ENCODE assay signal across 32 cellular contexts in the genomic region with DNA sequence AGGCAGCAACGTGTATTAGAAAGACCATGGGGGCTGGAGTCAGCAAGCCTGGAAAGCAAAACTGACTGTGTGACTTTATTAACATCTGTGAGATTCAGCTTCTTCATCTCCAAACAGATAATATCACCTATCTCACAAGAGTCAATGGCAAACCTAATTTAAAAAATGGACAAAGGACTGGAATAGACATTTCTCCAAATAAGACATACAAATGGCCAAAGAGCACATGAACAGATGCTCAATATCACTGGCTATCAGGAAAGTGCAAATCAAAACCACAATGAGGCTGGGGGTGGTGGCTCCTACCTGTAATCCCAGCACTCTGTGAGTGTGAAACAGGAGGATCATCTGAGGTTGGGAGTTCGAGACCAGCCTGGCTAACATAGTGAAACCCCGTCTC.
"Had no signal": no experiment of that assay in that cellular context is flagged by ENCODE, and none has a peak within 500 bp of the region (broad histone marks: within the 10 kb centered on the region; RNA-seq: fewer than 3 reads in every experiment).

No MANE protein-coding gene starts in this region.

- H3K9me3 ChIP-seq: adrenal gland, ascending aorta had no signal

- H3K27me3 ChIP-seq: adrenal gland, ascending aorta, body of pancreas, brain microvascular endothelial cell, breast epithelium, cardiac muscle cell had no signal

- ATAC-seq: activated naive CD4-positive, alpha-beta T cell treated with anti-CD3 and anti-CD28 coated beads, Interleukin-2, amount 50 U/mL, for 72 hours; activated naive CD8-positive, alpha-beta T cell treated with anti-CD3 and anti-CD28 coated beads, Interleukin-2, amount 50 U/mL, for 24 hours; activated T-cell treated with anti-CD3 and anti-CD28 coated beads, Interleukin-2, amount 50 U/mL, for 4 hours; activated T-cell treated with anti-CD3 and anti-CD28 coated beads, Interleukin-2, amount 50 U/mL, for 72 hours; activated T-helper 17 cell treated with anti-CD3 and anti-CD28 coated beads, Interleukin-2, amount 50 U/mL, for 72 hours; body of pancreas had no signal

- H3K4me1 ChIP-seq: adrenal gland, ascending aorta, body of pancreas, breast epithelium had no signal

- H3K36me3 ChIP-seq: adrenal gland, ascending aorta, brain microvascular endothelial cell, breast epithelium, cardiac muscle cell had no signal

- H3K4me3 ChIP-seq: adrenal gland, ascending aorta, body of pancreas, breast epithelium, cardiac muscle cell had no signal

- DNase-seq: activated effector memory CD4-positive, alpha-beta T cell treated with anti-CD3 and anti-CD28 coated beads, Interleukin-2, amount 50 U/mL, for 16 hours; activated effector memory CD4-positive, alpha-beta T cell treated with Interleukin-2 at 50 U/mL for 16 hours; activated gamma-delta T cell; activated gamma-delta T cell treated with Interleukin-2 at 50 U/mL for 16 hours; activated naive CD4-positive, alpha-beta T cell; activated naive CD4-positive, alpha-beta T cell treated with anti-CD3 and anti-CD28 coated beads for 36 hours; activated naive CD4-positive, alpha-beta T cell treated with anti-CD3 and anti-CD28 coated beads, Interleukin-2, amount 10 ng/mL, durations not matched to agents 7 days and 5 days; activated naive CD4-positive, alpha-beta T cell treated with anti-CD3 and anti-CD28 coated beads, Interleukin-2, amount 50 U/mL, for 16 hours; activated naive CD4-positive, alpha-beta T cell treated with Interleukin-2 at 50 U/mL for 16 hours; activated naive CD8-positive, alpha-beta T cell treated with anti-CD3 and anti-CD28 coated beads for 36 hours; activated naive CD8-positive, alpha-beta T cell treated with anti-CD3 and anti-CD28 coated beads, Interleukin-2, amount 10 ng/mL, durations not matched to agents 7 days and 5 days; activated naive CD8-positive, alpha-beta T cell treated with anti-CD3 and anti-CD28 coated beads, Interleukin-2, amount 50 U/mL, for 24 hours; activated T-cell treated with anti-CD3 and anti-CD28 coated beads, Interleukin-2, amount 50 U/mL, for 1 hour; activated T-cell treated with anti-CD3 and anti-CD28 coated beads, Interleukin-2, amount 50 U/mL, for 24 hours; activated T-cell treated with anti-CD3 and anti-CD28 coated beads, Interleukin-2, amount 50 U/mL, for 4 hours; activated T-cell treated with anti-CD3 and anti-CD28 coated beads, Interleukin-2, amount 50 U/mL, for 48 hours; activated T-cell treated with anti-CD3 and anti-CD28 coated beads, Interleukin-2, amount 50 U/mL, for 72 hours; adrenal gland; amniotic stem cell; amygdala; anterior cingulate cortex; aorta; body of pancreas; brain microvascular endothelial cell; caudate nucleus; central memory CD4-positive, alpha-beta T cell; cerebellar nuclear complex had no signal

- H3K27ac ChIP-seq: adrenal gland, ascending aorta, body of pancreas, brain microvascular endothelial cell, breast epithelium, cardiac muscle cell had no signal
